2 cellular contexts compared by ENCODE assay signal in genomic region chr13:46180393-46180792, GRCh38.
TF ChIP-seq lines count a peak whose summit lies in the region.

No MANE protein-coding gene starts in this region.

TF ChIP-seq in liver, 16 proteins besides CTCF, POLR2A, EP300 and RAD21:
- TF ChIP-seq YY1 (IDR thresholded peaks at IDR 0.05) (no peak), ZBTB33 (IDR thresholded peaks at IDR 0.05) (no peak), JUND (IDR thresholded peaks at IDR 0.05) (no peak), FOXA1 (IDR thresholded peaks at IDR 0.05) (no peak), TAF1 (conservative IDR thresholded peaks at IDR 0.05) (no peak), NR2F2 (IDR thresholded peaks at IDR 0.05) (no peak), EGR1 (IDR thresholded peaks at IDR 0.05; ENCODE audit: low read depth in 2 of 2) (no peak), HNF4G (IDR thresholded peaks at IDR 0.05) (no peak), SP1 (IDR thresholded peaks at IDR 0.05) (no peak), FOXA2 (IDR thresholded peaks at IDR 0.05) (no peak), RXRA (IDR thresholded peaks at IDR 0.05) (no peak), HNF4A (conservative IDR thresholded peaks at IDR 0.05) (no peak), GABPA (IDR thresholded peaks at IDR 0.05 in 1 of 2, conservative IDR thresholded peaks at IDR 0.05 in 1 of 2) (no peak)
- TF ChIP-seq, protein P1, sequence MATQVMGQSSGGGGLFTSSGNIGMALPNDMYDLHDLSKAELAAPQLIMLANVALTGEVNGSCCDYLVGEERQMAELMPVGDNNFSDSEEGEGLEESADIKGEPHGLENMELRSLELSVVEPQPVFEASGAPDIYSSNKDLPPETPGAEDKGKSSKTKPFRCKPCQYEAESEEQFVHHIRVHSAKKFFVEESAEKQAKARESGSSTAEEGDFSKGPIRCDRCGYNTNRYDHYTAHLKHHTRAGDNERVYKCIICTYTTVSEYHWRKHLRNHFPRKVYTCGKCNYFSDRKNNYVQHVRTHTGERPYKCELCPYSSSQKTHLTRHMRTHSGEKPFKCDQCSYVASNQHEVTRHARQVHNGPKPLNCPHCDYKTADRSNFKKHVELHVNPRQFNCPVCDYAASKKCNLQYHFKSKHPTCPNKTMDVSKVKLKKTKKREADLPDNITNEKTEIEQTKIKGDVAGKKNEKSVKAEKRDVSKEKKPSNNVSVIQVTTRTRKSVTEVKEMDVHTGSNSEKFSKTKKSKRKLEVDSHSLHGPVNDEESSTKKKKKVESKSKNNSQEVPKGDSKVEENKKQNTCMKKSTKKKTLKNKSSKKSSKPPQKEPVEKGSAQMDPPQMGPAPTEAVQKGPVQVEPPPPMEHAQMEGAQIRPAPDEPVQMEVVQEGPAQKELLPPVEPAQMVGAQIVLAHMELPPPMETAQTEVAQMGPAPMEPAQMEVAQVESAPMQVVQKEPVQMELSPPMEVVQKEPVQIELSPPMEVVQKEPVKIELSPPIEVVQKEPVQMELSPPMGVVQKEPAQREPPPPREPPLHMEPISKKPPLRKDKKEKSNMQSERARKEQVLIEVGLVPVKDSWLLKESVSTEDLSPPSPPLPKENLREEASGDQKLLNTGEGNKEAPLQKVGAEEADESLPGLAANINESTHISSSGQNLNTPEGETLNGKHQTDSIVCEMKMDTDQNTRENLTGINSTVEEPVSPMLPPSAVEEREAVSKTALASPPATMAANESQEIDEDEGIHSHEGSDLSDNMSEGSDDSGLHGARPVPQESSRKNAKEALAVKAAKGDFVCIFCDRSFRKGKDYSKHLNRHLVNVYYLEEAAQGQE (IDR thresholded peaks at IDR 0.05) = no peak
- TF ChIP-seq, protein P2, sequence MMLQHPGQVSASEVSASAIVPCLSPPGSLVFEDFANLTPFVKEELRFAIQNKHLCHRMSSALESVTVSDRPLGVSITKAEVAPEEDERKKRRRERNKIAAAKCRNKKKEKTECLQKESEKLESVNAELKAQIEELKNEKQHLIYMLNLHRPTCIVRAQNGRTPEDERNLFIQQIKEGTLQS (IDR thresholded peaks at IDR 0.05) = no peak
- TF ChIP-seq, protein P3, sequence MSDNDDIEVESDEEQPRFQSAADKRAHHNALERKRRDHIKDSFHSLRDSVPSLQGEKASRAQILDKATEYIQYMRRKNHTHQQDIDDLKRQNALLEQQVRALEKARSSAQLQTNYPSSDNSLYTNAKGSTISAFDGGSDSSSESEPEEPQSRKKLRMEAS (IDR thresholded peaks at IDR 0.05) = no peak

TF ChIP-seq in HepG2, 621 proteins besides CTCF, POLR2A, EP300 and RAD21:
- TF ChIP-seq SOX13 (IDR thresholded peaks at IDR 0.05) = no peak
- TF ChIP-seq SOX13 (CRISPR knock-in tag; conservative IDR thresholded peaks at IDR 0.05 in 1 of 2, IDR thresholded peaks at IDR 0.05 in 1 of 2) = no peak
- TF ChIP-seq, protein P4, sequence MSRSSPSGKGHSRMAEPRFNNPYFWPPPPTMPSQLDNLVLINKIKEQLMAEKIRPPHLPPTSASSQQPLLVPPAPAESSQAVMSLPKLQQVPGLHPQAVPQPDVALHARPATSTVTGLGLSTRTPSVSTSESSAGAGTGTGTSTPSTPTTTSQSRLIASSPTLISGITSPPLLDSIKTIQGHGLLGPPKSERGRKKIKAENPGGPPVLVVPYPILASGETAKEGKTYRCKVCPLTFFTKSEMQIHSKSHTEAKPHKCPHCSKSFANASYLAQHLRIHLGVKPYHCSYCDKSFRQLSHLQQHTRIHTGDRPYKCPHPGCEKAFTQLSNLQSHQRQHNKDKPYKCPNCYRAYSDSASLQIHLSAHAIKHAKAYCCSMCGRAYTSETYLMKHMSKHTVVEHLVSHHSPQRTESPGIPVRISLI (CRISPR knock-in tag; IDR thresholded peaks at IDR 0.05; ENCODE audit: borderline replicate concordance) = no peak
- TF ChIP-seq, protein P5, sequence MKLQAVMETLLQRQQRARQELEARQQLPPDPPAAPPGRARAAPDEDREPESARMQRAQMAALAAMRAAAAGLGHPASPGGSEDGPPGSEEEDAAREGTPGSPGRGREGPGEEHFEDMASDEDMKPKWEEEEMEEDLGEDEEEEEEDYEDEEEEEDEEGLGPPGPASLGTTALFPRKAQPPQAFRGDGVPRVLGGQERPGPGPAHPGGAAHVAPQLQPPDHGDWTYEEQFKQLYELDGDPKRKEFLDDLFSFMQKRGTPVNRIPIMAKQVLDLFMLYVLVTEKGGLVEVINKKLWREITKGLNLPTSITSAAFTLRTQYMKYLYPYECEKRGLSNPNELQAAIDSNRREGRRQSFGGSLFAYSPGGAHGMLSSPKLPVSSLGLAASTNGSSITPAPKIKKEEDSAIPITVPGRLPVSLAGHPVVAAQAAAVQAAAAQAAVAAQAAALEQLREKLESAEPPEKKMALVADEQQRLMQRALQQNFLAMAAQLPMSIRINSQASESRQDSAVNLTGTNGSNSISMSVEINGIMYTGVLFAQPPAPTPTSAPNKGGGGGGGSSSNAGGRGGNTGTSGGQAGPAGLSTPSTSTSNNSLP (IDR thresholded peaks at IDR 0.05; ENCODE audit: low read depth, low read length) = no peak
- TF ChIP-seq, protein P6, sequence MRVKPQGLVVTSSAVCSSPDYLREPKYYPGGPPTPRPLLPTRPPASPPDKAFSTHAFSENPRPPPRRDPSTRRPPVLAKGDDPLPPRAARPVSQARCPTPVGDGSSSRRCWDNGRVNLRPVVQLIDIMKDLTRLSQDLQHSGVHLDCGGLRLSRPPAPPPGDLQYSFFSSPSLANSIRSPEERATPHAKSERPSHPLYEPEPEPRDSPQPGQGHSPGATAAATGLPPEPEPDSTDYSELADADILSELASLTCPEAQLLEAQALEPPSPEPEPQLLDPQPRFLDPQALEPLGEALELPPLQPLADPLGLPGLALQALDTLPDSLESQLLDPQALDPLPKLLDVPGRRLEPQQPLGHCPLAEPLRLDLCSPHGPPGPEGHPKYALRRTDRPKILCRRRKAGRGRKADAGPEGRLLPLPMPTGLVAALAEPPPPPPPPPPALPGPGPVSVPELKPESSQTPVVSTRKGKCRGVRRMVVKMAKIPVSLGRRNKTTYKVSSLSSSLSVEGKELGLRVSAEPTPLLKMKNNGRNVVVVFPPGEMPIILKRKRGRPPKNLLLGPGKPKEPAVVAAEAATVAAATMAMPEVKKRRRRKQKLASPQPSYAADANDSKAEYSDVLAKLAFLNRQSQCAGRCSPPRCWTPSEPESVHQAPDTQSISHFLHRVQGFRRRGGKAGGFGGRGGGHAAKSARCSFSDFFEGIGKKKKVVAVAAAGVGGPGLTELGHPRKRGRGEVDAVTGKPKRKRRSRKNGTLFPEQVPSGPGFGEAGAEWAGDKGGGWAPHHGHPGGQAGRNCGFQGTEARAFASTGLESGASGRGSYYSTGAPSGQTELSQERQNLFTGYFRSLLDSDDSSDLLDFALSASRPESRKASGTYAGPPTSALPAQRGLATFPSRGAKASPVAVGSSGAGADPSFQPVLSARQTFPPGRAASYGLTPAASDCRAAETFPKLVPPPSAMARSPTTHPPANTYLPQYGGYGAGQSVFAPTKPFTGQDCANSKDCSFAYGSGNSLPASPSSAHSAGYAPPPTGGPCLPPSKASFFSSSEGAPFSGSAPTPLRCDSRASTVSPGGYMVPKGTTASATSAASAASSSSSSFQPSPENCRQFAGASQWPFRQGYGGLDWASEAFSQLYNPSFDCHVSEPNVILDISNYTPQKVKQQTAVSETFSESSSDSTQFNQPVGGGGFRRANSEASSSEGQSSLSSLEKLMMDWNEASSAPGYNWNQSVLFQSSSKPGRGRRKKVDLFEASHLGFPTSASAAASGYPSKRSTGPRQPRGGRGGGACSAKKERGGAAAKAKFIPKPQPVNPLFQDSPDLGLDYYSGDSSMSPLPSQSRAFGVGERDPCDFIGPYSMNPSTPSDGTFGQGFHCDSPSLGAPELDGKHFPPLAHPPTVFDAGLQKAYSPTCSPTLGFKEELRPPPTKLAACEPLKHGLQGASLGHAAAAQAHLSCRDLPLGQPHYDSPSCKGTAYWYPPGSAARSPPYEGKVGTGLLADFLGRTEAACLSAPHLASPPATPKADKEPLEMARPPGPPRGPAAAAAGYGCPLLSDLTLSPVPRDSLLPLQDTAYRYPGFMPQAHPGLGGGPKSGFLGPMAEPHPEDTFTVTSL (CRISPR knock-in tag; IDR thresholded peaks at IDR 0.05; ENCODE audit: borderline replicate concordance) = no peak
- no peak for TF ChIP-seq STAG1 (CRISPR knock-in tag; IDR thresholded peaks at IDR 0.05)
- TF ChIP-seq ZNF841 (CRISPR knock-in tag; IDR thresholded peaks at IDR 0.05; ENCODE audit: borderline replicate concordance) = no peak
- no peak for TF ChIP-seq SMAD1 (CRISPR knock-in tag; IDR thresholded peaks at IDR 0.05; ENCODE audit: borderline replicate concordance, low read depth)
- TF ChIP-seq SETDB1 (CRISPR knock-in tag; IDR thresholded peaks at IDR 0.05; ENCODE audit: borderline replicate concordance) = no peak
- no peak for TF ChIP-seq TARDBP (CRISPR knock-in tag; IDR thresholded peaks at IDR 0.05)
- no peak for TF ChIP-seq PHF5A (CRISPR knock-in tag; IDR thresholded peaks at IDR 0.05; ENCODE audit: low read depth, unreplicated experiment)
- TF ChIP-seq ZNF329 (CRISPR knock-in tag; IDR thresholded peaks at IDR 0.05; ENCODE audit: low read depth) = no peak
- no peak for TF ChIP-seq ZNF10 (CRISPR knock-in tag; IDR thresholded peaks at IDR 0.05; ENCODE audit: borderline replicate concordance, low read depth)
- TF ChIP-seq ZNF713 (CRISPR knock-in tag; IDR thresholded peaks at IDR 0.05) = no peak
- TF ChIP-seq, protein P7, sequence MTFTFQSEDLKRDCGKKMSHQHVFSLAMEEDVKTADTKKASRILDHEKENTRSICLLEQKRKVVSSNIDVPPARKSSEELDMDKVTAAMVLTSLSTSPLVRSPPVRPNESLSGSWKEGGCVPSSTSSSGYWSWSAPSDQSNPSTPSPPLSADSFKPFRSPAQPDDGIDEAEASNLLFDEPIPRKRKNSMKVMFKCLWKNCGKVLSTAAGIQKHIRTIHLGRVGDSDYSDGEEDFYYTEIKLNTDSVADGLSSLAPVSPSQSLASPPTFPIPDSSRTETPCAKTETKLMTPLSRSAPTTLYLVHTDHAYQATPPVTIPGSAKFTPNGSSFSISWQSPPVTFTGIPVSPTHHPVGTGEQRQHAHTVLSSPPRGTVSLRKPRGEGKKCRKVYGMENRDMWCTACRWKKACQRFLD (CRISPR knock-in tag; IDR thresholded peaks at IDR 0.05; ENCODE audit: borderline replicate concordance) = no peak
